In genomic region chr4:165464813-165465381, GRCh38 we compare ENCODE assay signal across 8 cellular contexts.
DNase-seq lines count a peak whose midpoint lies in the region; ATAC-seq and FAIRE-seq lines count a peak whose summit lies in the region.

No MANE protein-coding gene starts in this region.

- peak; percentile 64 for ATAC-seq in GM21381 (IDR thresholded peaks at IDR 0.05; ENCODE audit: unreplicated experiment)
- no peak for ATAC-seq in GM19328 (IDR thresholded peaks at IDR 0.05; ENCODE audit: unreplicated experiment)

- DNase-seq in NCI-H510A treated with DMSO at 0.1 percent for 48 hours (lab: John Stamatoyannopoulos, UW) (peak; percentile 69), NCI-H510A (lab: John Stamatoyannopoulos, UW) (no peak), HuH-7.5 (ENCODE audit: low spot score) (peak; percentile 23), RPMI8226 (peak; percentile 20), myocyte (ENCODE audit: low read depth) (peak; percentile 32)

- FAIRE-seq in endometrium (lab: Jason Lieb, UNC), result peak; percentile 96
